Comparison of ENCODE assay signal across 1 cellular context in the genomic region with DNA sequence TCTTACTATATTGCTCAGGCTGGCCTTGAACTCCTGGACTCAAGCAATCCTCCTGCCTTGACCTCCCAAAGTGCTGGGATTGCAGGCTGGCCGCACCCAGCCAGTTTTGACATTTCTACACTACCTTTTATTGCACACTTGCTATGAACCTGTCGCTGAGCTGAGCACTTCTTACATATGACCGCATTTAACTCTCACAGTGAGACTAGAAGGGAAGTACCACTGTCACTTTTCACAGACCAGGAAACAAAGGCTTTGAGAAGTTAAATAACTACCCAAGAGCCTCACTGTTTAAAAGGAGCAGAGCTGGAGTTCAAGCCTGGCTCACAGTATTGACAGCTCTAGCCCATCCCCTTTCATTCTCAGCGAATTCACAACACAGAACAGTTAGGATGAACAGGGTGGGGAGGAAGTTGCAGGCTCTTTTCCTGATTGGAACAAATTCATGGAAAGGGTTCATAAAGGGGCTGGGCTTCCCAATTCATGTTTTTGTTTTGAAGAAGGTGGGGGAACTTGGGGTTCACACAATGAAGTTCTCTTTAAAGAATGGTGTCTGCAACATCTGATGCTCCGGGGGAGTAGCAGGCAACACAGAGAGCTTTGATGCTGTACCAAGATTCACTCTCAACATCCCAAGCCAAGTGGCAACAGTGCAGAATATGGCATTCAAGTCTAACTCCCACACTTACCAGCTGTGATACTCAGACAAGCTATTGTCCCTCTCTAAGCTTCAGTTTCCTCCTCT.
A peak's percentile ranks its signal among the peaks of the same experiment; 100 is the strongest.
TF ChIP-seq lines count a peak whose summit lies in the region.

No MANE protein-coding gene starts in this region.

TF ChIP-seq in K562, 482 proteins besides CTCF, POLR2A, EP300 and RAD21 (continued from another document):
- TF ChIP-seq, protein P1, sequence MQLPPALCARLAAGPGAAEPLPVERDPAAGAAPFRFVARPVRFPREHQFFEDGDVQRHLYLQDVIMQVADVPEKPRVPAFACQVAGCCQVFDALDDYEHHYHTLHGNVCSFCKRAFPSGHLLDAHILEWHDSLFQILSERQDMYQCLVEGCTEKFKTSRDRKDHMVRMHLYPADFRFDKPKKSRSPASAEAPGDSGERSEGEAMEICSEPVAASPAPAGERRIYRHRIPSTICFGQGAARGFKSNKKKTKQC (CRISPR knock-in tag; IDR thresholded peaks at IDR 0.05) = no peak
- peak; percentile 40 for TF ChIP-seq CBFA2T2 (conservative IDR thresholded peaks at IDR 0.05)
- TF ChIP-seq, protein P2, sequence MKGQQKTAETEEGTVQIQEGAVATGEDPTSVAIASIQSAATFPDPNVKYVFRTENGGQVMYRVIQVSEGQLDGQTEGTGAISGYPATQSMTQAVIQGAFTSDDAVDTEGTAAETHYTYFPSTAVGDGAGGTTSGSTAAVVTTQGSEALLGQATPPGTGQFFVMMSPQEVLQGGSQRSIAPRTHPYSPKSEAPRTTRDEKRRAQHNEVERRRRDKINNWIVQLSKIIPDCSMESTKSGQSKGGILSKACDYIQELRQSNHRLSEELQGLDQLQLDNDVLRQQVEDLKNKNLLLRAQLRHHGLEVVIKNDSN (CRISPR knock-in tag; IDR thresholded peaks at IDR 0.05) = no peak
- TF ChIP-seq, protein P3, sequence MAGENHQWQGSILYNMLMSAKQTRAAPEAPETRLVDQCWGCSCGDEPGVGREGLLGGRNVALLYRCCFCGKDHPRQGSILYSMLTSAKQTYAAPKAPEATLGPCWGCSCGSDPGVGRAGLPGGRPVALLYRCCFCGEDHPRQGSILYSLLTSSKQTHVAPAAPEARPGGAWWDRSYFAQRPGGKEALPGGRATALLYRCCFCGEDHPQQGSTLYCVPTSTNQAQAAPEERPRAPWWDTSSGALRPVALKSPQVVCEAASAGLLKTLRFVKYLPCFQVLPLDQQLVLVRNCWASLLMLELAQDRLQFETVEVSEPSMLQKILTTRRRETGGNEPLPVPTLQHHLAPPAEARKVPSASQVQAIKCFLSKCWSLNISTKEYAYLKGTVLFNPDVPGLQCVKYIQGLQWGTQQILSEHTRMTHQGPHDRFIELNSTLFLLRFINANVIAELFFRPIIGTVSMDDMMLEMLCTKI (IDR thresholded peaks at IDR 0.05; ENCODE audit: partially characterized antibody) = no peak
- TF ChIP-seq ZNF121 (CRISPR knock-in tag; conservative IDR thresholded peaks at IDR 0.05) = no peak
- no peak for TF ChIP-seq ASH1L (IDR thresholded peaks at IDR 0.05; ENCODE audit: borderline replicate concordance, low read depth, partially characterized antibody)
- TF ChIP-seq, protein P4, sequence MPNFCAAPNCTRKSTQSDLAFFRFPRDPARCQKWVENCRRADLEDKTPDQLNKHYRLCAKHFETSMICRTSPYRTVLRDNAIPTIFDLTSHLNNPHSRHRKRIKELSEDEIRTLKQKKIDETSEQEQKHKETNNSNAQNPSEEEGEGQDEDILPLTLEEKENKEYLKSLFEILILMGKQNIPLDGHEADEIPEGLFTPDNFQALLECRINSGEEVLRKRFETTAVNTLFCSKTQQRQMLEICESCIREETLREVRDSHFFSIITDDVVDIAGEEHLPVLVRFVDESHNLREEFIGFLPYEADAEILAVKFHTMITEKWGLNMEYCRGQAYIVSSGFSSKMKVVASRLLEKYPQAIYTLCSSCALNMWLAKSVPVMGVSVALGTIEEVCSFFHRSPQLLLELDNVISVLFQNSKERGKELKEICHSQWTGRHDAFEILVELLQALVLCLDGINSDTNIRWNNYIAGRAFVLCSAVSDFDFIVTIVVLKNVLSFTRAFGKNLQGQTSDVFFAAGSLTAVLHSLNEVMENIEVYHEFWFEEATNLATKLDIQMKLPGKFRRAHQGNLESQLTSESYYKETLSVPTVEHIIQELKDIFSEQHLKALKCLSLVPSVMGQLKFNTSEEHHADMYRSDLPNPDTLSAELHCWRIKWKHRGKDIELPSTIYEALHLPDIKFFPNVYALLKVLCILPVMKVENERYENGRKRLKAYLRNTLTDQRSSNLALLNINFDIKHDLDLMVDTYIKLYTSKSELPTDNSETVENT (CRISPR knock-in tag; IDR thresholded peaks at IDR 0.05) = no peak
- no peak for TF ChIP-seq SETDB1 (IDR thresholded peaks at IDR 0.05; ENCODE audit: low read length)
- TF ChIP-seq CREB1 (IDR thresholded peaks at IDR 0.05) = no peak
- no peak for TF ChIP-seq CREB1 (CRISPR knock-in tag; IDR thresholded peaks at IDR 0.05)
- no peak for TF ChIP-seq GATAD2B (IDR thresholded peaks at IDR 0.05; ENCODE audit: borderline replicate concordance)
- TF ChIP-seq ELF4 (CRISPR knock-in tag; IDR thresholded peaks at IDR 0.05) = no peak
- TF ChIP-seq, protein P5, sequence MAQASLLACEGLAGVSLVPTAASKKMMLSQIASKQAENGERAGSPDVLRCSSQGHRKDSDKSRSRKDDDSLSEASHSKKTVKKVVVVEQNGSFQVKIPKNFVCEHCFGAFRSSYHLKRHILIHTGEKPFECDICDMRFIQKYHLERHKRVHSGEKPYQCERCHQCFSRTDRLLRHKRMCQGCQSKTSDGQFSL (CRISPR knock-in tag; IDR thresholded peaks at IDR 0.05) = no peak
- TF ChIP-seq, protein P5 (tag; IDR thresholded peaks at IDR 0.05) = no peak
- TF ChIP-seq, protein P6, sequence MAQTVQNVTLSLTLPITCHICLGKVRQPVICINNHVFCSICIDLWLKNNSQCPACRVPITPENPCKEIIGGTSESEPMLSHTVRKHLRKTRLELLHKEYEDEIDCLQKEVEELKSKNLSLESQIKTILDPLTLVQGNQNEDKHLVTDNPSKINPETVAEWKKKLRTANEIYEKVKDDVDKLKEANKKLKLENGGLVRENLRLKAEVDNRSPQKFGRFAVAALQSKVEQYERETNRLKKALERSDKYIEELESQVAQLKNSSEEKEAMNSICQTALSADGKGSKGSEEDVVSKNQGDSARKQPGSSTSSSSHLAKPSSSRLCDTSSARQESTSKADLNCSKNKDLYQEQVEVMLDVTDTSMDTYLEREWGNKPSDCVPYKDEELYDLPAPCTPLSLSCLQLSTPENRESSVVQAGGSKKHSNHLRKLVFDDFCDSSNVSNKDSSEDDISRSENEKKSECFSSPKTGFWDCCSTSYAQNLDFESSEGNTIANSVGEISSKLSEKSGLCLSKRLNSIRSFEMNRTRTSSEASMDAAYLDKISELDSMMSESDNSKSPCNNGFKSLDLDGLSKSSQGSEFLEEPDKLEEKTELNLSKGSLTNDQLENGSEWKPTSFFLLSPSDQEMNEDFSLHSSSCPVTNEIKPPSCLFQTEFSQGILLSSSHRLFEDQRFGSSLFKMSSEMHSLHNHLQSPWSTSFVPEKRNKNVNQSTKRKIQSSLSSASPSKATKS (CRISPR knock-in tag; IDR thresholded peaks at IDR 0.05) = no peak
- TF ChIP-seq ZFP1 (CRISPR knock-in tag; IDR thresholded peaks at IDR 0.05) = no peak
- TF ChIP-seq, protein P7, sequence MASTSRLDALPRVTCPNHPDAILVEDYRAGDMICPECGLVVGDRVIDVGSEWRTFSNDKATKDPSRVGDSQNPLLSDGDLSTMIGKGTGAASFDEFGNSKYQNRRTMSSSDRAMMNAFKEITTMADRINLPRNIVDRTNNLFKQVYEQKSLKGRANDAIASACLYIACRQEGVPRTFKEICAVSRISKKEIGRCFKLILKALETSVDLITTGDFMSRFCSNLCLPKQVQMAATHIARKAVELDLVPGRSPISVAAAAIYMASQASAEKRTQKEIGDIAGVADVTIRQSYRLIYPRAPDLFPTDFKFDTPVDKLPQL (IDR thresholded peaks at IDR 0.05; ENCODE audit: extremely low read depth, insufficient read length) = no peak
- TF ChIP-seq, protein P8, sequence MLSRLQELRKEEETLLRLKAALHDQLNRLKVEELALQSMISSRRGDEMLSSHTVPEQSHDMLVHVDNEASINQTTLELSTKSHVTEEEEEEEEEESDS (CRISPR knock-in tag; IDR thresholded peaks at IDR 0.05) = no peak
- TF ChIP-seq MXI1 (IDR thresholded peaks at IDR 0.05; ENCODE audit: low read depth, low read length) = no peak
- no peak for TF ChIP-seq MEIS2 (IDR thresholded peaks at IDR 0.05; ENCODE audit: partially characterized antibody)
- no peak for TF ChIP-seq BCL6 (CRISPR knock-in tag; IDR thresholded peaks at IDR 0.05)
- TF ChIP-seq, protein P9, sequence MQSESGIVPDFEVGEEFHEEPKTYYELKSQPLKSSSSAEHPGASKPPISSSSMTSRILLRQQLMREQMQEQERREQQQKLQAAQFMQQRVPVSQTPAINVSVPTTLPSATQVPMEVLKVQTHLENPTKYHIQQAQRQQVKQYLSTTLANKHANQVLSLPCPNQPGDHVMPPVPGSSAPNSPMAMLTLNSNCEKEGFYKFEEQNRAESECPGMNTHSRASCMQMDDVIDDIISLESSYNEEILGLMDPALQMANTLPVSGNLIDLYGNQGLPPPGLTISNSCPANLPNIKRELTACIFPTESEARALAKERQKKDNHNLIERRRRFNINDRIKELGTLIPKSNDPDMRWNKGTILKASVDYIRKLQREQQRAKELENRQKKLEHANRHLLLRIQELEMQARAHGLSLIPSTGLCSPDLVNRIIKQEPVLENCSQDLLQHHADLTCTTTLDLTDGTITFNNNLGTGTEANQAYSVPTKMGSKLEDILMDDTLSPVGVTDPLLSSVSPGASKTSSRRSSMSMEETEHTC (IDR thresholded peaks at IDR 0.05) = no peak
- no peak for TF ChIP-seq HMG20A (CRISPR knock-in tag; conservative IDR thresholded peaks at IDR 0.05)
- no peak for TF ChIP-seq SIRT6 (IDR thresholded peaks at IDR 0.05; ENCODE audit: low read depth, low read length)
- TF ChIP-seq, protein P10, sequence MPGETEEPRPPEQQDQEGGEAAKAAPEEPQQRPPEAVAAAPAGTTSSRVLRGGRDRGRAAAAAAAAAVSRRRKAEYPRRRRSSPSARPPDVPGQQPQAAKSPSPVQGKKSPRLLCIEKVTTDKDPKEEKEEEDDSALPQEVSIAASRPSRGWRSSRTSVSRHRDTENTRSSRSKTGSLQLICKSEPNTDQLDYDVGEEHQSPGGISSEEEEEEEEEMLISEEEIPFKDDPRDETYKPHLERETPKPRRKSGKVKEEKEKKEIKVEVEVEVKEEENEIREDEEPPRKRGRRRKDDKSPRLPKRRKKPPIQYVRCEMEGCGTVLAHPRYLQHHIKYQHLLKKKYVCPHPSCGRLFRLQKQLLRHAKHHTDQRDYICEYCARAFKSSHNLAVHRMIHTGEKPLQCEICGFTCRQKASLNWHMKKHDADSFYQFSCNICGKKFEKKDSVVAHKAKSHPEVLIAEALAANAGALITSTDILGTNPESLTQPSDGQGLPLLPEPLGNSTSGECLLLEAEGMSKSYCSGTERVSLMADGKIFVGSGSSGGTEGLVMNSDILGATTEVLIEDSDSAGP (CRISPR knock-in tag; IDR thresholded peaks at IDR 0.05) = no peak
- peak; percentile 41; the same call in 1 of the 2 replicates for TF ChIP-seq TCF3 (CRISPR knock-in tag; IDR thresholded peaks at IDR 0.05)
- TF ChIP-seq RBM39 (optimal IDR thresholded peaks at IDR 0.05; ENCODE audit: low read depth, low read length) = no peak
- 0 out of 2 replicates have a peak, but pooled peaks have one; percentile 44 for TF ChIP-seq TAL1 (IDR thresholded peaks at IDR 0.05)
- TF ChIP-seq SNRNP70 (optimal IDR thresholded peaks at IDR 0.05; ENCODE audit: low read depth, low read length) = no peak
- no peak for TF ChIP-seq LARP7 (IDR thresholded peaks at IDR 0.05)
- peak; percentile 28; the same call in 1 of the 2 replicates for TF ChIP-seq TEAD4 (IDR thresholded peaks at IDR 0.05; ENCODE audit: low read length)
- no peak for TF ChIP-seq TEAD4 (CRISPR knock-in tag; IDR thresholded peaks at IDR 0.05; ENCODE audit: borderline replicate concordance)
- TF ChIP-seq ILF3 (IDR thresholded peaks at IDR 0.05; ENCODE audit: borderline replicate concordance) = no peak
- no peak for TF ChIP-seq TBL1XR1 (IDR thresholded peaks at IDR 0.05; ENCODE audit: low read length in 2 of 2)
- TF ChIP-seq TRIM24 (IDR thresholded peaks at IDR 0.05) = no peak
- no peak for TF ChIP-seq SREBF1 (IDR thresholded peaks at IDR 0.05; ENCODE audit: borderline replicate concordance, low read depth, low read length)
- no peak for TF ChIP-seq ZNF324 (CRISPR knock-in tag; IDR thresholded peaks at IDR 0.05)
- no peak for TF ChIP-seq ZNF778 (CRISPR knock-in tag; IDR thresholded peaks at IDR 0.05)
